Comparison of ENCODE assay signal across 8 cellular contexts in genomic region chr16:22296225-22297113, GRCh38. TPM values are rescaled to one million over a fixed set of nuclear protein-coding genes. Genes with fewer than 3 reads are reported as not detected.
DNase-seq lines count a peak whose midpoint lies in the region; ATAC-seq and TF ChIP-seq lines count a peak whose summit lies in the region.

No MANE protein-coding gene starts in this region.

- peaks cover 0 to 19% of the 10 kb centered on the region in 2 donors for H3K27me3 Mint-ChIP-seq in CD8-positive, alpha-beta memory T cell

- peaks cover 36% of the 10 kb centered on the region for H3K4me1 ChIP-seq in CD8-positive, alpha-beta memory T cell (ENCODE audit: insufficient read depth, low read length)
- peaks cover 0 to 39% (median 26%) of the 10 kb centered on the region in 4 donors for H3K4me1 ChIP-seq in sigmoid colon

- H3K9me3 Mint-ChIP-seq in CD8-positive, alpha-beta memory T cell: peaks cover 0 to 5% (median 0%) of the 10 kb centered on the region in 5 donors

- intact Hi-C loops in sigmoid colon (cut with DNase I): loop anchor here (1.0 to 5.0 kb wide), 7 partner anchors 51 to 344 kb away; partner anchors contain the start of genes EEF2K, PDZD9 and UQCRC2

- peaks cover 5% of the 10 kb centered on the region for H3K36me3 ChIP-seq in CD8-positive, alpha-beta memory T cell (ENCODE audit: insufficient read depth, low read length)
- H3K36me3 ChIP-seq in sigmoid colon: no peaks in the 10 kb centered on the region

- peaks cover 37 to 48% (median 47%) of the 10 kb centered on the region in 3 donors for H3K4me1 Mint-ChIP-seq in CD8-positive, alpha-beta memory T cell

- no peaks in the 10 kb centered on the region for H3K27me3 ChIP-seq in CD8-positive, alpha-beta memory T cell (ENCODE audit: insufficient read depth, low read length, poor library complexity, severe bottlenecking)
- no peaks in the 10 kb centered on the region for H3K27me3 ChIP-seq in sigmoid colon

- WGBS in sigmoid colon, 2 donors: 2 to 3% methylated on average over 17 of the region's 17 CpGs

- CTCF ChIA-PET in CD8-positive, alpha-beta memory T cell (lab: Charles Lee): interaction anchor here (0.6 to 5.0 kb wide), 19 partner anchors 12 to 346 kb away, joined by 3 to 43 read pairs (median 5); partner anchors contain the start of genes EEF2K, MOSMO, PDZD9 and UQCRC2

- peak overlapping the region; percentile 59 for H3K27ac ChIP-seq in CD8-positive, alpha-beta memory T cell (ENCODE audit: low read depth, low read length)
- peak overlapping the region; percentile 20 to 96 (median 76) for H3K27ac ChIP-seq in sigmoid colon

- no peak for DNase-seq in CD8-positive, alpha-beta memory T cell
- DNase-seq in globus pallidus (ENCODE audit: low spot score) (peak; percentile 13), sigmoid colon (peak; percentile 64), NCI-H1092 (lab: John Stamatoyannopoulos, UW) (no peak), OCI-M2 (lab: John Stamatoyannopoulos, UW; ENCODE audit: unreplicated experiment) (no peak)

- POLR2A ChIA-PET in CD8-positive, alpha-beta memory T cell (lab: Charles Lee): interaction anchor here (1.1 to 1.9 kb wide), 4 partner anchors 90 to 218 kb away, joined by 3 to 9 read pairs (median 6); partner anchors contain the start of gene EEF2K

- H3K9me3 ChIP-seq in CD8-positive, alpha-beta memory T cell (ENCODE audit: low read length): no peaks in the 10 kb centered on the region
- H3K9me3 ChIP-seq in sigmoid colon: no peaks in the 10 kb centered on the region

- TF ChIP-seq POLR2A in sigmoid colon (IDR thresholded peaks at IDR 0.05): no peak

- peak; percentile 1 for ATAC-seq in HG03097 (IDR thresholded peaks at IDR 0.05; ENCODE audit: low FRiP score, unreplicated experiment)
- ATAC-seq in GM19452 (IDR thresholded peaks at IDR 0.05; ENCODE audit: unreplicated experiment): no peak

- no peak for TF ChIP-seq EP300 in sigmoid colon (IDR thresholded peaks at IDR 0.05)

- peaks cover 0 to 29% (median 0%) of the 10 kb centered on the region in 3 donors for H3K36me3 Mint-ChIP-seq in CD8-positive, alpha-beta memory T cell

- peak overlapping the region; percentile 98 to 100 (median 99) for H3K27ac Mint-ChIP-seq in CD8-positive, alpha-beta memory T cell

- H3K4me3 ChIP-seq in CD8-positive, alpha-beta memory T cell (ENCODE audit: low read length): peak overlapping the region; percentile 76
- H3K4me3 ChIP-seq in WI38 (ENCODE audit: low read depth, low read length) (peak overlapping the region; percentile 74), sigmoid colon (peak overlapping the region; percentile 30 to 98 (median 77))

- no peak for TF ChIP-seq CTCF in WI38 (IDR thresholded peaks at IDR 0.05; ENCODE audit: low read depth, low read length)
- TF ChIP-seq CTCF in sigmoid colon (IDR thresholded peaks at IDR 0.05): no peak

- peak overlapping the region; percentile 88 to 97 (median 96) for H3K4me3 Mint-ChIP-seq in CD8-positive, alpha-beta memory T cell

RNA-seq across cellular contexts. Expression of gene POLR3E, which starts 0.7 kb away (rescaled TPM):
- 100 to 1,000 TPM; 103 to 116 TPM for total RNA-seq in CD8-positive, alpha-beta memory T cell
- polyA plus RNA-seq in CD8-positive, alpha-beta memory T cell: 14.9 TPM
- total RNA-seq in sigmoid colon: 10 to 100 TPM; 39.3 to 68.7 (median 49.4) TPM
- 10 to 100 TPM; 10.6 to 25.6 (median 11.4) TPM for polyA plus RNA-seq in sigmoid colon

Comparison
In these comparisons a context has a peak if more than half of its experiments do, and no peak if none do; other contexts are left out.
1. DNase-seq: peak in globus pallidus (single experiment) and sigmoid colon (single experiment); none in CD8-positive, alpha-beta memory T cell (0 of 5), NCI-H1092 (single experiment) and OCI-M2 (single experiment).
2. Peak in every context shown above with its lines, with median percentiles within 50 percentile points of each other: H3K4me3 ChIP-seq.